1 cellular context compared by ENCODE assay signal in genomic region chr16:20401475-20402016, GRCh38.
TF ChIP-seq lines count a peak whose summit lies in the region.

No MANE protein-coding gene starts in this region.

TF ChIP-seq in GM23338, 12 proteins besides CTCF, POLR2A, EP300 and RAD21 (continued from another document):
- TF ChIP-seq ZNF462 (CRISPR knock-in tag; IDR thresholded peaks at IDR 0.05) (no peak), REST (IDR thresholded peaks at IDR 0.05; ENCODE audit: unreplicated experiment) (no peak)
